In the genomic region with DNA sequence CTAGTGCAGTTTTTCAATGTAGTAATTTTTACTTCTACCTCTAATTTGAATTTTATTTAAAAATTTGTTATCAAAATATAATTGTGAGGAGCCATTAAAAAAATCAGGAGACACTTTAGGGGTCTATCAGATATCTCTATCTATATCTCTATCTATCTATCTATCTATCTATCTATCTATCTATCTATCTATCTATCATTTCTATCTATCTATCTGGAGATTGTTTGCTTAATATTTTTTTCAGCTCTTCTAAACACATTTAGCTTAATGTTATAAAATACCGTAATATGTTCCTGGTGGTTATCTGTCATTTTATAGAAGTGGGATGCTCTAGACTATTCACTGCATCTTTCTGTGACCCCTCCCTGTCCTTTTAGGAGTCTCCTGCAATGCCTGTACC, we compare ENCODE assay signal across 34 cellular contexts.
"Had no signal": no experiment of that assay in that cellular context is flagged by ENCODE, and none has a peak within 500 bp of the region (broad histone marks: within the 10 kb centered on the region; RNA-seq: fewer than 3 reads in every experiment).

No MANE protein-coding gene starts in this region.

- DNase-seq: Karpas-422, Kasumi-1, MG63, MM.1S, MV-4-11, NCI-H1048, NCI-H1092 treated with DMSO at 0.1 percent for 48 hours, NCI-H1105, NCI-H1105 treated with DMSO at 0.1 percent for 48 hours, NCI-H1417, NCI-H1417 treated with DMSO at 0.1 percent for 48 hours, NCI-H1436, NCI-H1436 treated with DMSO at 0.1 percent for 48 hours, NCI-H146, NCI-H1694, NCI-H1694 treated with DMSO at 0.1 percent for 48 hours, NCI-H187, NCI-H187 treated with DMSO at 0.1 percent for 48 hours, NCI-H1930, NCI-H2029, NCI-H2029 treated with DMSO at 0.1 percent for 48 hours, NCI-H2081, NCI-H2081 treated with DMSO at 0.1 percent for 48 hours, NCI-H2107, NCI-H2171, NCI-H2171 treated with DMSO at 0.1 percent for 48 hours, NCI-H2227 treated with DMSO at 0.1 percent for 48 hours, NCI-H226, NCI-H345, NCI-H446, NCI-H446 treated with DMSO at 0.1 percent for 48 hours, NCI-H510A, NCI-H510A treated with DMSO at 0.1 percent for 48 hours had no signal

- H3K27me3 ChIP-seq: MG63 had no signal

- H3K27ac ChIP-seq: KMS-11 had no signal

- H3K4me3 ChIP-seq: MG63 had no signal

- H3K4me2 ChIP-seq: KMS-11 had no signal

- H3K9me3 ChIP-seq: MG63 had no signal

- H3K9ac ChIP-seq: KMS-11 had no signal

- H3K36me3 ChIP-seq: MG63 had no signal
